8 cellular contexts compared by ENCODE assay signal in genomic region chr16:71846443-71846842, GRCh38. TPM values are rescaled to one million over a fixed set of nuclear protein-coding genes. Genes with fewer than 3 reads are reported as not detected.
A peak's percentile ranks its signal among the peaks of the same experiment; 100 is the strongest.
DNase-seq lines count a peak whose midpoint lies in the region; ATAC-seq and TF ChIP-seq lines count a peak whose summit lies in the region.

No MANE protein-coding gene starts in this region.

- H3K27me3 ChIP-seq in left ventricle myocardium inferior (ENCODE audit: low read depth) = no peaks in the 10 kb centered on the region
- no peaks in the 10 kb centered on the region for H3K27me3 ChIP-seq in gastrocnemius medialis

- H3K36me3 ChIP-seq in left ventricle myocardium inferior = peaks cover 36% of the 10 kb centered on the region
- peaks cover 0 to 23% of the 10 kb centered on the region in 2 donors for H3K36me3 ChIP-seq in gastrocnemius medialis

- intact Hi-C loops in left ventricle myocardium inferior (cut with micrococcal nuclease) (no loop called here), gastrocnemius medialis (cut with DNase I; ENCODE audit: low total_unique reads) (loop anchor here (5.0 kb wide), 1 partner anchor 36 kb away; the partner anchor contains the start of gene ZNF821), posterior cingulate gyrus (cut with DNase I) (loop anchor here (5.0 kb wide), 1 partner anchor 36 kb away; the partner anchor contains the start of gene ZNF821)

- H3K4me3 ChIP-seq in left ventricle myocardium inferior = peak overlapping the region; percentile 100
- H3K4me3 ChIP-seq in gastrocnemius medialis = peak overlapping the region; percentile 83 to 100 (median 94)

- peak overlapping the region; percentile 95 to 97 for H3K4me3 Mint-ChIP-seq in activated T-cell treated with anti-CD3 and anti-CD28 coated beads, Interleukin-2, amount 50 U/mL, for 72 hours

- H3K36me3 Mint-ChIP-seq in activated T-cell treated with anti-CD3 and anti-CD28 coated beads, Interleukin-2, amount 50 U/mL, for 72 hours (ENCODE audit: insufficient read depth in 2 of 2) = peaks cover 13 to 18% of the 10 kb centered on the region in 2 donors

- H3K4me1 ChIP-seq in left ventricle myocardium inferior = peaks cover 37% of the 10 kb centered on the region
- H3K4me1 ChIP-seq in gastrocnemius medialis = peaks cover 22 to 25% of the 10 kb centered on the region in 2 donors

- no peaks in the 10 kb centered on the region for H3K27me3 Mint-ChIP-seq in activated T-cell treated with anti-CD3 and anti-CD28 coated beads, Interleukin-2, amount 50 U/mL, for 72 hours (ENCODE audit: low read depth)

- peaks cover 69% of the 10 kb centered on the region for H3K4me1 Mint-ChIP-seq in activated T-cell treated with anti-CD3 and anti-CD28 coated beads, Interleukin-2, amount 50 U/mL, for 72 hours (ENCODE audit: low read depth)

- peak; percentile 8 to 25 for DNase-seq in activated T-cell treated with anti-CD3 and anti-CD28 coated beads, Interleukin-2, amount 50 U/mL, for 72 hours
- no peak for DNase-seq in left ventricle myocardium inferior
- DNase-seq in gastrocnemius medialis = no peak
- no peak for DNase-seq in NCI-H128 (lab: John Stamatoyannopoulos, UW; ENCODE audit: unreplicated experiment)
- DNase-seq in OCI-M2 (lab: John Stamatoyannopoulos, UW; ENCODE audit: unreplicated experiment) = no peak
- DNase-seq in posterior cingulate gyrus = no peak

- TF ChIP-seq CTCF in C4-2B (conservative IDR thresholded peaks at IDR 0.05) (no peak), left ventricle myocardium inferior (IDR thresholded peaks at IDR 0.05; ENCODE audit: borderline replicate concordance) (no peak), gastrocnemius medialis (IDR thresholded peaks at IDR 0.05 in 4 of 5, conservative IDR thresholded peaks at IDR 0.05 in 1 of 5) (no peak)

- TF ChIP-seq POLR2A in gastrocnemius medialis (IDR thresholded peaks at IDR 0.05) = no peak

- in situ Hi-C loops in gastrocnemius medialis (cut with MboI; ENCODE audit: low sequenced_read_pairs in 4 of 4) = no loop called here

- H3K27ac Mint-ChIP-seq in activated T-cell treated with anti-CD3 and anti-CD28 coated beads, Interleukin-2, amount 50 U/mL, for 72 hours = peak overlapping the region; percentile 89

- H3K27ac ChIP-seq in C4-2B (peak overlapping the region; percentile 82), left ventricle myocardium inferior (replicated peaks) (peak overlapping the region; percentile 93), gastrocnemius medialis (peak overlapping the region; percentile 87 to 93 (median 88))

- H3K9me3 Mint-ChIP-seq in activated T-cell treated with anti-CD3 and anti-CD28 coated beads, Interleukin-2, amount 50 U/mL, for 72 hours = no peaks in the 10 kb centered on the region

- H3K9me3 ChIP-seq in left ventricle myocardium inferior (replicated peaks) (no peaks in the 10 kb centered on the region), gastrocnemius medialis (no peaks in the 10 kb centered on the region)

- ATAC-seq in HG03432 (IDR thresholded peaks at IDR 0.05; ENCODE audit: unreplicated experiment) = peak; percentile 1
- no peak for ATAC-seq in activated T-cell treated with anti-CD3 and anti-CD28 coated beads, Interleukin-2, amount 50 U/mL, for 72 hours (replicated peaks in 1 of 2)
- peak; percentile 5 to 8 for ATAC-seq in gastrocnemius medialis

RNA-seq across cellular contexts. Expression of gene ATXN1L, which starts 0.7 kb away (rescaled TPM):
- 10 to 100 TPM; 21.7 to 25.8 TPM for total RNA-seq in activated T-cell treated with anti-CD3 and anti-CD28 coated beads, Interleukin-2, amount 50 U/mL, for 72 hours
- total RNA-seq in left ventricle myocardium inferior (14.0 TPM), gastrocnemius medialis (10 to 100 TPM; 15.8 to 22.6 (median 19.4) TPM)

RNA-seq across cellular contexts. Expression of gene ZNF821, which starts 37.5 kb away (rescaled TPM):
- total RNA-seq in activated T-cell treated with anti-CD3 and anti-CD28 coated beads, Interleukin-2, amount 50 U/mL, for 72 hours = 10 to 100 TPM; 12.7 to 15.4 TPM
- total RNA-seq in left ventricle myocardium inferior = 3.0 TPM
- 10 to 100 TPM in 1 of 4 donors, 1 to 10 TPM in 3; 4.0 to 19.4 (median 8.1) TPM for total RNA-seq in gastrocnemius medialis

RNA-seq across cellular contexts. Expression of gene AP1G1, which starts 37.8 kb away (rescaled TPM):
- 10 to 100 TPM; 83.2 to 87.0 TPM for total RNA-seq in activated T-cell treated with anti-CD3 and anti-CD28 coated beads, Interleukin-2, amount 50 U/mL, for 72 hours
- total RNA-seq in left ventricle myocardium inferior = 30.7 TPM
- total RNA-seq in gastrocnemius medialis = 10 to 100 TPM; 60.7 to 80.6 (median 66.3) TPM

RNA-seq across cellular contexts. Expression of gene IST1, which starts 48.9 kb away (rescaled TPM):
- 100 to 1,000 TPM; 190 to 194 TPM for total RNA-seq in activated T-cell treated with anti-CD3 and anti-CD28 coated beads, Interleukin-2, amount 50 U/mL, for 72 hours
- total RNA-seq in left ventricle myocardium inferior (109 TPM), gastrocnemius medialis (100 to 1,000 TPM in 2 of 4 donors, 10 to 100 TPM in 2; 90.8 to 141 (median 112) TPM)

Comparison
In these comparisons a context has a peak if more than half of its experiments do, and no peak if none do; other contexts are left out.
1. ATAC-seq: peak in HG03432 (single experiment) and gastrocnemius medialis (2 of 2); none in activated T-cell treated with anti-CD3 and anti-CD28 coated beads, Interleukin-2, amount 50 U/mL, for 72 hours (0 of 2).
2. DNase-seq: peak in activated T-cell treated with anti-CD3 and anti-CD28 coated beads, Interleukin-2, amount 50 U/mL, for 72 hours (2 of 2); none in left ventricle myocardium inferior (single experiment), gastrocnemius medialis (0 of 2), NCI-H128 (single experiment), OCI-M2 (single experiment) and posterior cingulate gyrus (0 of 10).
3. Peak in every context shown above with its lines, with median percentiles within 50 percentile points of each other: H3K27ac ChIP-seq.